ENCODE assay signal across 8 cellular contexts in genomic region chrX:3713225-3713936, GRCh38. TPM values are rescaled to one million over a fixed set of nuclear protein-coding genes. Genes with fewer than 3 reads are reported as not detected.
DNase-seq lines count a peak whose midpoint lies in the region; TF ChIP-seq lines count a peak whose summit lies in the region.

TSS of gene PRKX (minus strand) at chrX:3713649. CDS start at chrX:3713253, 396 bp downstream.

- H3K79me2 ChIP-seq in Loucy (ENCODE audit: insufficient read depth, low read length), result peaks cover 39% of the 10 kb centered on the region

- H3K4me2 ChIP-seq in Loucy (ENCODE audit: low read depth, low read length, poor library complexity, severe bottlenecking), result peak within 1 kb of the TSS; percentile 85

- no peak for TF ChIP-seq POLR2A in lower leg skin (IDR thresholded peaks at IDR 0.05)

- H3K4me3 ChIP-seq in GM12865 (ENCODE audit: low read depth, low read length) (peak within 1 kb of the TSS; percentile 83), H7 (ENCODE audit: insufficient read depth, low read depth, low read length) (peak within 1 kb of the TSS; percentile 91), Loucy (ENCODE audit: low read length, poor library complexity, severe bottlenecking) (peak within 1 kb of the TSS; percentile 79), choroid plexus epithelial cell (ENCODE audit: low read depth, low read length) (peak within 1 kb of the TSS; percentile 65), lower leg skin (ENCODE audit: low read depth, poor library complexity, severe bottlenecking) (peak within 1 kb of the TSS; percentile 53)

- no peaks in the 10 kb centered on the region for H3K9me3 ChIP-seq in Loucy (ENCODE audit: insufficient read depth, low read depth, low read length)

- intact Hi-C loops in lower leg skin (cut with DNase I; ENCODE audit: low total_unique reads), result no loop called here

- peaks cover 13% of the 10 kb centered on the region for H4K20me1 ChIP-seq in Loucy (ENCODE audit: insufficient read depth, low read length, poor library complexity, severe bottlenecking)

- peak within 1 kb of the TSS; percentile 73; the same call in 1 of the 2 replicates for H2AFZ ChIP-seq in Loucy (ENCODE audit: low read length)

- no peak for TF ChIP-seq CTCF in GM12865 (IDR thresholded peaks at IDR 0.05; ENCODE audit: insufficient read depth, low read depth, low read length, missing control alignments)
- no peak for TF ChIP-seq CTCF in Loucy (conservative IDR thresholded peaks at IDR 0.05; ENCODE audit: low read length)
- TF ChIP-seq CTCF in choroid plexus epithelial cell (conservative IDR thresholded peaks at IDR 0.05; ENCODE audit: low read depth, low read length), result no peak
- TF ChIP-seq CTCF in lower leg skin (IDR thresholded peaks at IDR 0.05), result no peak

- H3K27me3 ChIP-seq in H7 (ENCODE audit: control insufficient read depth, insufficient read depth, low read length) (peaks cover 8% of the 10 kb centered on the region), Loucy (ENCODE audit: insufficient read depth, low read length, poor library complexity, severe bottlenecking) (no peaks in the 10 kb centered on the region)

- peak; percentile 76 for DNase-seq in GM12865 (ENCODE audit: low read depth)
- DNase-seq in H7, result peak; percentile 97
- peak; percentile 82 for DNase-seq in activated CD4-positive, CD25-positive, alpha-beta regulatory T cell treated with anti-CD3 and anti-CD28 coated beads, Interleukin-2, amount 50 U/mL, for 72 hours
- peak; percentile 41 for DNase-seq in choroid plexus epithelial cell (ENCODE audit: low read depth)
- DNase-seq in lower leg skin (ENCODE audit: low spot score in 2 of 2), result peak; percentile 16 to 91
- DNase-seq in stimulated activated CD4-positive, alpha-beta T cell treated with anti-CD3 and anti-CD28 coated beads, TNF-alpha, amount 100 ng/mL, for 1 hour (ENCODE audit: low read depth in 3 of 3, low spot score in 1 of 3), result peak; percentile 23 to 65 (median 48)
- no peak for DNase-seq in DMS153 (lab: John Stamatoyannopoulos, UW)

- no peaks in the 10 kb centered on the region for H3K9me2 ChIP-seq in Loucy (replicated peaks; ENCODE audit: low read depth, low read length)

- 0% methylated on average over 5 to 67 of the region's 97 CpGs for WGBS in lower leg skin, 2 donors

- H3K9ac ChIP-seq in Loucy (ENCODE audit: low read depth, low read length, poor library complexity, severe bottlenecking), result peak within 1 kb of the TSS; percentile 86

- no peaks in the 10 kb centered on the region for H3F3A ChIP-seq in Loucy (ENCODE audit: low read depth)

- H3K4me1 ChIP-seq in Loucy (ENCODE audit: insufficient read depth, low read length, poor library complexity, severe bottlenecking), result peaks cover 8% of the 10 kb centered on the region

- H3K36me3 ChIP-seq in H7 (replicated peaks; ENCODE audit: control insufficient read depth, insufficient read depth, low read length), result no peaks in the 10 kb centered on the region
- no peaks in the 10 kb centered on the region for H3K36me3 ChIP-seq in Loucy (ENCODE audit: insufficient read depth, low read length)

RNA-seq across cellular contexts. Expression of gene PRKX, which starts in this region (rescaled TPM):
- 61.2 and 63.7 TPM in 2 replicates for total RNA-seq in H7 (2014; rRNA removed; shearing (Covaris generic))
- 10 to 100 TPM; 21.3 to 29.2 (median 23.9) TPM for total RNA-seq in lower leg skin
